10 cellular contexts compared by ENCODE assay signal in genomic region chr17:38628441-38628840, GRCh38. TPM values are rescaled to one million over a fixed set of nuclear protein-coding genes. Genes with fewer than 3 reads are reported as not detected.
DNase-seq lines count a peak whose midpoint lies in the region; ATAC-seq and TF ChIP-seq lines count a peak whose summit lies in the region.
"Had no signal": no experiment of that assay in that cellular context is flagged by ENCODE, and none has a peak within 500 bp of the region (broad histone marks: within the 10 kb centered on the region; RNA-seq: fewer than 3 reads in every experiment).

No MANE protein-coding gene starts in this region.

- H3K4me1 ChIP-seq in SK-N-SH (ENCODE audit: control insufficient read depth in 1 of 2, insufficient read depth in 2 of 2, low read depth in 1 of 2, low read length in 1 of 2) (no peaks in the 10 kb centered on the region), mucosa of descending colon (ENCODE audit: low read depth) (no peaks in the 10 kb centered on the region)
- H3K4me1 ChIP-seq: right lobe of liver had no signal

- H3K4me3 ChIP-seq in MG63, result no peak overlapping the region
- no peak overlapping the region for H3K4me3 ChIP-seq in SK-N-SH (ENCODE audit: low read depth in 2 of 2, low read length in 1 of 2)
- H3K4me3 ChIP-seq in mucosa of descending colon, result no peak overlapping the region
- H3K4me3 ChIP-seq: right lobe of liver had no signal

- DNase-seq in DMS79 (lab: John Stamatoyannopoulos, UW) (peak; percentile 40), DMS79 treated with DMSO at 0.1 percent for 48 hours (lab: John Stamatoyannopoulos, UW) (no peak), MG63 (peak; percentile 45), SK-N-SH (peak; percentile 58), mucosa of descending colon (no peak), AG08396 (ENCODE audit: low spot score) (no peak), KG1 (lab: John Stamatoyannopoulos, UW) (no peak)
- DNase-seq: NCI-H1930 had no signal

- no peaks in the 10 kb centered on the region for H3K9me2 ChIP-seq in SK-N-SH

- TF ChIP-seq RAD21 in SK-N-SH (IDR thresholded peaks at IDR 0.05; ENCODE audit: low read length), result no peak

- 69% methylated on average over 3 of the region's 3 CpGs for WGBS in SK-N-SH (ENCODE audit: low lambda C conversion rate)

- H3K79me2 ChIP-seq in SK-N-SH (ENCODE audit: insufficient read depth), result no peaks in the 10 kb centered on the region

- POLR2A ChIA-PET in SK-N-SH (lab: Yijun Ruan, JAX), result no interaction called here

- peak; percentile 21 for ATAC-seq in mucosa of descending colon
- ATAC-seq in GM19463 (IDR thresholded peaks at IDR 0.05; ENCODE audit: unreplicated experiment), result no peak

- TF ChIP-seq EP300 in SK-N-SH (IDR thresholded peaks at IDR 0.05; ENCODE audit: borderline replicate concordance in 1 of 2, low read depth in 1 of 2, low read length in 1 of 2), result no peak

- TF ChIP-seq CTCF in SK-N-SH (IDR thresholded peaks at IDR 0.05) (no peak), mucosa of descending colon (IDR thresholded peaks at IDR 0.05) (no peak)

- H3K36me3 ChIP-seq in MG63 (no peaks in the 10 kb centered on the region), SK-N-SH (replicated peaks in 1 of 2; ENCODE audit: control insufficient read depth in 1 of 2, insufficient read depth in 2 of 2, low read length in 1 of 2) (no peaks in the 10 kb centered on the region), mucosa of descending colon (ENCODE audit: low read depth) (no peaks in the 10 kb centered on the region)
- H3K36me3 ChIP-seq: right lobe of liver had no signal

- no peak overlapping the region for H2AFZ ChIP-seq in SK-N-SH (ENCODE audit: low read depth)

- H3F3A ChIP-seq in SK-N-SH (replicated peaks; ENCODE audit: insufficient read depth), result no peaks in the 10 kb centered on the region

- no peak overlapping the region for H3K9ac ChIP-seq in SK-N-SH

- intact Hi-C loops in mucosa of descending colon (cut with DNase I, micrococcal nuclease), result no loop called here

- CTCF ChIA-PET in SK-N-SH (lab: Yijun Ruan, JAX), result interaction anchor here (1.3 to 2.1 kb wide), 3 partner anchors 22 to 39 kb away, joined by 3 to 6 read pairs (median 6); partner anchors contain the start of gene SRCIN1

- H3K27ac ChIP-seq in SK-N-SH (ENCODE audit: low read depth in 2 of 2, low read length in 1 of 2), result no peak overlapping the region
- H3K27ac ChIP-seq: right lobe of liver had no signal

- H3K4me2 ChIP-seq in SK-N-SH, result no peak overlapping the region

- H4K20me1 ChIP-seq in SK-N-SH (ENCODE audit: insufficient read depth), result no peaks in the 10 kb centered on the region

- no peaks in the 10 kb centered on the region for H3K9me3 ChIP-seq in MG63
- H3K9me3 ChIP-seq in SK-N-SH, result no peaks in the 10 kb centered on the region
- no peaks in the 10 kb centered on the region for H3K9me3 ChIP-seq in mucosa of descending colon
- H3K9me3 ChIP-seq: right lobe of liver had no signal

- H3K27me3 ChIP-seq in MG63 (peaks cover 16% of the 10 kb centered on the region), SK-N-SH (ENCODE audit: insufficient read depth) (no peaks in the 10 kb centered on the region; the same call in 1 of the 2 replicates)
- H3K27me3 ChIP-seq: right lobe of liver had no signal

TF ChIP-seq in SK-N-SH, 30 proteins besides CTCF, POLR2A, EP300 and RAD21:
- TF ChIP-seq PBX3 (IDR thresholded peaks at IDR 0.05), result no peak
- peak; percentile 50; the same call in 1 of the 2 replicates for TF ChIP-seq USF1 (IDR thresholded peaks at IDR 0.05; ENCODE audit: borderline replicate concordance, low read depth)

RNA-seq across cellular contexts. Expression of gene SRCIN1, which starts 22.7 kb away (rescaled TPM):
- 0.05 and 0.07 TPM in 2 replicates for total RNA-seq in MG63 (2014; rRNA removed; shearing (Covaris generic); ENCODE audit: low replicate concordance)
- 0.45 and 1.0 TPM in 2 replicates for polyA plus RNA-seq in SK-N-SH (2012; rRNA removed)
- polyA plus RNA-seq in SK-N-SH (2012; cell fraction: cytosol; rRNA removed), result 0.28 and 0.42 TPM in 2 replicates
- polyA plus RNA-seq in SK-N-SH (2012; cell fraction: nucleus; rRNA removed), result 4.6 and 5.6 TPM in 2 replicates
- total RNA-seq in mucosa of descending colon, result 1 to 10 TPM; 2.3 to 7.0 (median 2.5) TPM

RNA-seq across cellular contexts. Expression of gene EPOP, which starts 46.3 kb away (rescaled TPM):
- 6.4 and 7.9 TPM in 2 replicates for total RNA-seq in MG63 (2014; rRNA removed; shearing (Covaris generic); ENCODE audit: low replicate concordance)
- polyA plus RNA-seq in SK-N-SH (2012; rRNA removed), result 2.7 and 3.1 TPM in 2 replicates
- 3.4 and 4.0 TPM in 2 replicates for polyA plus RNA-seq in SK-N-SH (2012; cell fraction: cytosol; rRNA removed)
- 2.8 and 4.0 TPM in 2 replicates for polyA plus RNA-seq in SK-N-SH (2012; cell fraction: nucleus; rRNA removed)
- total RNA-seq in mucosa of descending colon, result 1 to 10 TPM in 1 of 3 donors, under 1 TPM in 1, not detected in 1; 0.75 to 1.1 TPM

Comparison
In these comparisons a context has a peak if more than half of its experiments do, and no peak if none do; other contexts are left out.
1. DNase-seq: peak in DMS79 (single experiment), MG63 (single experiment) and SK-N-SH (single experiment); none in DMS79 treated with DMSO at 0.1 percent for 48 hours (single experiment), mucosa of descending colon (0 of 3), AG08396 (single experiment) and KG1 (single experiment).